ENCODE assay signal across 9 cellular contexts in the genomic region with DNA sequence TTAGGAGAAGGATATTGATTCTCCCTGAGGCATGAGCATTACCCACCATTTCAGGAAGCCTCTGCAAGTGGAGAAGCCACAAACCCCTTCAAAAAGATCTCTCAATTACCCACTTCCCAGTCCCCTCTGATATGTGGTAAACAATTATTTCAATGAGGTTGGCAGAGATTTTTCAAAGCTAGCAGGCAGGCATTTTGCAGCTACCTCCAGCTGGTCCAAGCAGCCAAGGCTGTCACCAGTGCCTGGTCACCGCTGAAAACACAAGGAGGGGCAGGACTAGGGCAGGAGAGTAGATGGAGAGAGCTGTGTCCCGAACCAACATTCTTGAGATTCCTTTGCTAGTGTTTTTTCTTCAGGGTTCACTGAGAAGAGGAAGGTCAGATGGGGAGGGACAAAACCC. TPM values are rescaled to one million over a fixed set of nuclear protein-coding genes. Genes with fewer than 3 reads are reported as not detected.
DNase-seq lines count a peak whose midpoint lies in the region; ATAC-seq and TF ChIP-seq lines count a peak whose summit lies in the region.
"Had no signal": no experiment of that assay in that cellular context is flagged by ENCODE, and none has a peak within 500 bp of the region (broad histone marks: within the 10 kb centered on the region; RNA-seq: fewer than 3 reads in every experiment).

No MANE protein-coding gene starts in this region.

- TF ChIP-seq RAD21 in IMR-90 (IDR thresholded peaks at IDR 0.05; ENCODE audit: low read length) = no peak

- H3K79me1 ChIP-seq in IMR-90 (ENCODE audit: low read depth in 1 of 2, low read length in 2 of 2) = peaks cover 42 to 58% of the 10 kb centered on the region in 2 experiments

- peak; percentile 76 for ATAC-seq in IMR-90 (ENCODE audit: low read depth)
- ATAC-seq in lung (ENCODE audit: insufficient read depth, low FRiP score) = peak; percentile 62
- ATAC-seq in GM21360 (IDR thresholded peaks at IDR 0.05; ENCODE audit: unreplicated experiment) = no peak
- ATAC-seq in HG02610 (IDR thresholded peaks at IDR 0.05; ENCODE audit: unreplicated experiment) = no peak

- 0 out of 2 replicates have a peak overlapping the region, but pooled peaks have one; percentile 6 for H3K23ac ChIP-seq in IMR-90 (ENCODE audit: low read depth, low read length)

- 0 out of 2 replicates have a peak overlapping the region, but pooled peaks have one; percentile 69 for H2AK5ac ChIP-seq in IMR-90 (ENCODE audit: low read depth, low read length)

- H3K4me3 ChIP-seq in IMR-90 (ENCODE audit: insufficient read depth, low read depth, low read length) = no peak overlapping the region
- no peak overlapping the region for H3K4me3 ChIP-seq in choroid plexus epithelial cell (ENCODE audit: low read depth, low read length)
- H3K4me3 ChIP-seq in lung = no peak overlapping the region

- H3K36me3 ChIP-seq in IMR-90 (ENCODE audit: control insufficient read depth, insufficient read depth, low read length) (no peaks in the 10 kb centered on the region), lung (ENCODE audit: control insufficient read depth in 2 of 2, insufficient read depth in 2 of 2, low read length in 2 of 2) (no peaks in the 10 kb centered on the region)

- no peak overlapping the region for H2BK15ac ChIP-seq in IMR-90 (ENCODE audit: low read depth, low read length)

- peak overlapping the region; percentile 25; the same call in 1 of the 2 replicates for H2BK120ac ChIP-seq in IMR-90 (ENCODE audit: low read depth, low read length)

- H3K9me1 ChIP-seq in IMR-90 (ENCODE audit: insufficient read depth, low read length) = peaks cover 16% of the 10 kb centered on the region

- dilution Hi-C loops in IMR-90 (cut with HindIII; ENCODE audit: low sequenced_read_pairs, unreplicated experiment) = no loop called here

- H3K27me3 ChIP-seq in IMR-90 (ENCODE audit: control insufficient read depth, insufficient read depth, low read length) = no peaks in the 10 kb centered on the region
- H3K27me3 ChIP-seq in lung (ENCODE audit: control insufficient read depth, insufficient read depth) = no peaks in the 10 kb centered on the region

- TF ChIP-seq CTCF in IMR-90 (conservative IDR thresholded peaks at IDR 0.05; ENCODE audit: low read depth, low read length) (no peak), choroid plexus epithelial cell (conservative IDR thresholded peaks at IDR 0.05; ENCODE audit: low read depth, low read length) (no peak), lung (IDR thresholded peaks at IDR 0.05; ENCODE audit: control extremely low read depth, extremely low read depth) (no peak)

- BruUV-seq in IMR-90 (replicated peaks; lab: Mats Ljungman, UMichigan) = no TSS peak

- peak overlapping the region; percentile 3 for H3K4ac ChIP-seq in IMR-90 (ENCODE audit: low read depth, low read length)

- H4K8ac ChIP-seq in IMR-90 (ENCODE audit: low read depth in 2 of 2, low read length in 2 of 2) = peak overlapping the region in 1 of 2 experiments; percentile 73; a peak in 3 of 4 replicates

- H4K20me1 ChIP-seq in IMR-90 (ENCODE audit: insufficient read depth, low read length) = peaks cover 12% of the 10 kb centered on the region; the same call in 1 of the 2 replicates

- no CpG with 5 or more reads among the region's 2 CpGs for WGBS in IMR-90 (ENCODE audit: extremely low coverage in 2 of 2, insufficient read length in 1 of 2), 2 experiments
- 29 to 70% methylated on average over 2 of the region's 2 CpGs for WGBS in lung, 2 donors

- POLR2A ChIA-PET in IMR-90 (lab: Charles Lee; ENCODE audit: unreplicated experiment) = no interaction called here

- H2AK9ac ChIP-seq in IMR-90 (replicated peaks; ENCODE audit: low read depth, low read length, poor library complexity) = no peak overlapping the region

- H3K27ac ChIP-seq in IMR-90 (ENCODE audit: insufficient read depth, low read length) (peak overlapping the region; percentile 72; the same call in 1 of the 2 replicates), lung (ENCODE audit: low read depth in 1 of 2, low read length in 1 of 2) (peak overlapping the region in 1 of 2 donors; percentile 9)

- peak overlapping the region; percentile 53; the same call in 1 of the 2 replicates for H4K91ac ChIP-seq in IMR-90 (ENCODE audit: insufficient read depth, low read depth, low read length)

- peaks cover 13% of the 10 kb centered on the region for H3K4me1 ChIP-seq in IMR-90 (ENCODE audit: control insufficient read depth, insufficient read depth, low read length)
- peaks cover 5 to 25% of the 10 kb centered on the region in 2 donors for H3K4me1 ChIP-seq in lung (ENCODE audit: control insufficient read depth in 2 of 2, insufficient read depth in 2 of 2, low read length in 2 of 2)

- intact Hi-C loops in IMR-90 (cut with micrococcal nuclease) = no loop called here

- H3K14ac ChIP-seq in IMR-90 (replicated peaks; ENCODE audit: low read depth, low read length) = peak overlapping the region; percentile 65; the same call in 1 of the 2 replicates

- H2BK5ac ChIP-seq in IMR-90 (ENCODE audit: low read depth, low read length, poor library complexity, severe bottlenecking) = peak overlapping the region; percentile 60

- CTCF ChIA-PET in IMR-90 (lab: Yijun Ruan, JAX) = interaction anchor here (0.6 kb wide), 1 partner anchor 449 kb away, joined by 8 read pairs; no protein-coding TSS in a partner anchor

- no peak for TF ChIP-seq POLR2A in IMR-90 (IDR thresholded peaks at IDR 0.05; ENCODE audit: low read depth, low read length)

- H3K4me2 ChIP-seq in IMR-90 (ENCODE audit: low read depth, low read length) = peak overlapping the region; percentile 36

- peak overlapping the region; percentile 71; the same call in 1 of the 2 replicates for H4K5ac ChIP-seq in IMR-90 (ENCODE audit: low read depth, low read length)

- no peaks in the 10 kb centered on the region for H3K9me3 ChIP-seq in IMR-90 (ENCODE audit: control insufficient read depth, insufficient read depth, low read length)
- H3K9me3 ChIP-seq in lung (ENCODE audit: control insufficient read depth in 2 of 2, insufficient read depth in 1 of 2, low read length in 1 of 2) = no peaks in the 10 kb centered on the region

- H3K56ac ChIP-seq in IMR-90 (ENCODE audit: extremely low read depth, insufficient read depth, low read length) = no peak overlapping the region

- in situ Hi-C loops in IMR-90 (cut with MboI; ENCODE audit: low sequenced_read_pairs) = no loop called here

- DNase-seq in AG08396 (ENCODE audit: low spot score) (peak; percentile 52), IMR-90 (no peak), choroid plexus epithelial cell (ENCODE audit: low read depth) (peak; percentile 46), lung (ENCODE audit: low spot score) (no peak), hypothalamus (lab: John Stamatoyannopoulos, UW) (no peak), NK-92 (lab: John Stamatoyannopoulos, UW; ENCODE audit: unreplicated experiment) (no peak)
- DNase-seq: COR-L47 had no signal

- peak overlapping the region; percentile 65; the same call in 1 of the 2 replicates for H3K18ac ChIP-seq in IMR-90 (ENCODE audit: low read depth, low read length)

- H2AFZ ChIP-seq in IMR-90 (replicated peaks; ENCODE audit: low read length, poor library complexity) = no peak overlapping the region

- no peak overlapping the region; the same call in 1 of the 2 replicates for H3K9ac ChIP-seq in IMR-90 (ENCODE audit: low read depth, low read length)

- peak overlapping the region; percentile 50; the same call in 1 of the 2 replicates for H2BK20ac ChIP-seq in IMR-90 (ENCODE audit: low read depth, low read length)

TF ChIP-seq in IMR-90, 13 proteins besides CTCF, POLR2A, EP300 and RAD21:
- TF ChIP-seq CEBPB (IDR thresholded peaks at IDR 0.05; ENCODE audit: low read depth, low read length) = no peak
- no peak for TF ChIP-seq BHLHE40 (IDR thresholded peaks at IDR 0.05; ENCODE audit: low read depth, low read length)
- TF ChIP-seq SMC3 (IDR thresholded peaks at IDR 0.05; ENCODE audit: low read depth, low read length) = no peak
- TF ChIP-seq MAZ (IDR thresholded peaks at IDR 0.05; ENCODE audit: borderline replicate concordance, low read depth, low read length) = no peak
- no peak for TF ChIP-seq RFX5 (IDR thresholded peaks at IDR 0.05; ENCODE audit: low read depth, low read length)
- TF ChIP-seq MXI1 (IDR thresholded peaks at IDR 0.05; ENCODE audit: borderline replicate concordance, low read depth, low read length) = no peak

RNA-seq across cellular contexts. Expression of gene APP, which starts 22.5 kb away (rescaled TPM):
- total RNA-seq in IMR-90 (2012; rRNA removed) = 191 and 196 TPM in 2 replicates
- polyA plus RNA-seq in IMR-90 (2012; rRNA removed) = 503 and 530 TPM in 2 replicates
- 488 and 558 TPM in 2 replicates for polyA plus RNA-seq in IMR-90 (2012; cell fraction: cytosol; rRNA removed)
- polyA plus RNA-seq in IMR-90 (2012; cell fraction: nucleus; rRNA removed; ENCODE audit: low replicate concordance) = 167 and 391 TPM in 2 replicates
- 100 to 1,000 TPM; 410 to 414 TPM for total RNA-seq in lung
- 100 to 1,000 TPM in 1 of 2 donors, 10 to 100 TPM in 1; 86.9 to 324 TPM for polyA plus RNA-seq in lung

Comparison
In these comparisons a context has a peak if more than half of its experiments do, and no peak if none do; other contexts are left out.
1. DNase-seq: peak in AG08396 (single experiment) and choroid plexus epithelial cell (single experiment); none in IMR-90 (single experiment), lung (single experiment), hypothalamus (0 of 51) and NK-92 (single experiment).
2. ATAC-seq: peak in IMR-90 (single experiment) and lung (single experiment); none in GM21360 (single experiment) and HG02610 (single experiment).